22 cellular contexts compared by ENCODE assay signal in genomic region chr10:77857272-77857671, GRCh38.
DNase-seq lines count a peak whose midpoint lies in the region; ATAC-seq and TF ChIP-seq lines count a peak whose summit lies in the region.
"Had no signal": no experiment of that assay in that cellular context is flagged by ENCODE, and none has a peak within 500 bp of the region (broad histone marks: within the 10 kb centered on the region; RNA-seq: fewer than 3 reads in every experiment).

No MANE protein-coding gene starts in this region.

- TF ChIP-seq CTCF in adrenal gland (IDR thresholded peaks at IDR 0.05): no peak
- no peak for TF ChIP-seq CTCF in right lobe of liver (IDR thresholded peaks at IDR 0.05)
- no peak for TF ChIP-seq CTCF in thyroid gland (IDR thresholded peaks at IDR 0.05)

- no peak overlapping the region for H3K4me3 ChIP-seq in adrenal gland
- no peak overlapping the region for H3K4me3 ChIP-seq in right lobe of liver
- no peak overlapping the region for H3K4me3 ChIP-seq in thyroid gland (replicated peaks in 1 of 3)
- H3K4me3 ChIP-seq: GM12878, transverse colon had no signal

- H3K27me3 ChIP-seq in adrenal gland: no peaks in the 10 kb centered on the region
- no peaks in the 10 kb centered on the region for H3K27me3 ChIP-seq in right lobe of liver
- no peaks in the 10 kb centered on the region for H3K27me3 ChIP-seq in thyroid gland
- H3K27me3 ChIP-seq: transverse colon had no signal

- H3K27ac ChIP-seq in adrenal gland (peak overlapping the region; percentile 6 to 82 (median 32)), right lobe of liver (no peak overlapping the region), thyroid gland (peak overlapping the region; percentile 55 to 74 (median 61))
- H3K27ac ChIP-seq: transverse colon had no signal

- H3K4me1 ChIP-seq in adrenal gland (replicated peaks in 1 of 2) (peaks cover 3 to 12% of the 10 kb centered on the region in 2 donors), right lobe of liver (peaks cover 0 to 7% (median 0%) of the 10 kb centered on the region in 4 donors), thyroid gland (peaks cover 31 to 56% of the 10 kb centered on the region in 2 donors)
- H3K4me1 ChIP-seq: transverse colon had no signal

- DNase-seq in left cardiac atrium (no peak), Right ventricle myocardium superior (no peak), adrenal gland (peak; percentile 60 to 91 (median 81)), right lobe of liver (peak in 1 of 3 donors; percentile 62), thyroid gland (peak; percentile 88), SW480 (ENCODE audit: low spot score) (no peak)
- no peak for DNase-seq in activated naive CD4-positive, alpha-beta T cell treated with Interleukin-2 at 50 U/mL for 16 hours
- DNase-seq: activated CD4-positive, alpha-beta T cell treated with anti-CD3 and anti-CD28 coated beads for 36 hours; CD8-positive, alpha-beta T cell; effector CD4-positive, alpha-beta T cell; HCEC 1CT; natural killer cell; NCI-H1105; NCI-H2171 treated with DMSO at 0.1 percent for 48 hours; NK-92 treated with Interleukin-12 subunit alpha and Interleukin-12 subunit beta, amount 100 ng/mL, for 24 hours; SHP77 treated with DMSO at 0.1 percent for 48 hours; stimulated activated CD4-positive, alpha-beta T cell treated with anti-CD3 and anti-CD28 coated beads, Interleukin-4, amount 100 ng/mL, for 1 hour; stimulated activated CD8-positive, alpha-beta memory T cell treated with anti-CD3 and anti-CD28 coated beads, Interleukin-4, amount 100 ng/mL, for 48 hours; T-helper 9 cell; transverse colon had no signal

- peaks cover 0 to 29% of the 10 kb centered on the region in 2 donors for H3K36me3 ChIP-seq in adrenal gland (replicated peaks in 1 of 2)
- H3K36me3 ChIP-seq in right lobe of liver: peaks cover 0 to 5% (median 0%) of the 10 kb centered on the region in 4 donors
- peaks cover 0 to 7% of the 10 kb centered on the region in 2 donors for H3K36me3 ChIP-seq in thyroid gland

- peak in 1 of 2 donors; percentile 38 for TF ChIP-seq POLR2A in adrenal gland (IDR thresholded peaks at IDR 0.05)
- TF ChIP-seq POLR2A in right lobe of liver (IDR thresholded peaks at IDR 0.05): no peak
- peak in 1 of 2 donors; percentile 47 for TF ChIP-seq POLR2A in thyroid gland (IDR thresholded peaks at IDR 0.05)

- peak; percentile 60 to 74 for ATAC-seq in left cardiac atrium
- no peak for ATAC-seq in Right ventricle myocardium superior (ENCODE audit: poor library complexity)
- peak in 3 of 4 donors; percentile 38 to 86 (median 39) for ATAC-seq in right lobe of liver
- no peak for ATAC-seq in HG03196 (IDR thresholded peaks at IDR 0.05; ENCODE audit: unreplicated experiment)
- ATAC-seq: activated CD4-positive, alpha-beta T cell treated with anti-CD3 and anti-CD28 coated beads for 36 hours; CD8-positive, alpha-beta T cell; GM12878; natural killer cell had no signal

- intact Hi-C loops in left cardiac atrium (cut with DNase I) (no loop called here), Right ventricle myocardium superior (cut with DNase I) (no loop called here), adrenal gland (cut with DNase I) (no loop called here), right lobe of liver (cut with DNase I) (no loop called here), thyroid gland (cut with DNase I) (no loop called here)

- WGBS in adrenal gland, 4 donors: 60 to 90% (median 74%) methylated on average over 1 to 11 of the region's 11 CpGs
- 37% methylated on average over 2 of the region's 11 CpGs for WGBS in right lobe of liver (ENCODE audit: insufficient coverage, low coverage, low lambda C conversion rate, missing lambda C conversion rate)
- WGBS in thyroid gland, 2 donors: 24 to 61% methylated on average over 6 to 10 of the region's 11 CpGs

- H3K9me3 ChIP-seq in adrenal gland (replicated peaks in 1 of 3) (no peaks in the 10 kb centered on the region), right lobe of liver (no peaks in the 10 kb centered on the region), thyroid gland (no peaks in the 10 kb centered on the region)
- H3K9me3 ChIP-seq: transverse colon had no signal

Comparison
In these comparisons a context has a peak if more than half of its experiments do, and no peak if none do; other contexts are left out.
1. ATAC-seq: peak in left cardiac atrium (2 of 2) and right lobe of liver (3 of 4); none in Right ventricle myocardium superior (single experiment) and HG03196 (single experiment).
2. DNase-seq: peak in adrenal gland (7 of 7) and thyroid gland (2 of 2); none in left cardiac atrium (single experiment), Right ventricle myocardium superior (single experiment), SW480 (single experiment) and activated naive CD4-positive, alpha-beta T cell treated with Interleukin-2 at 50 U/mL for 16 hours (single experiment).
3. H3K27ac ChIP-seq: peak in adrenal gland (5 of 5) and thyroid gland (3 of 3); none in right lobe of liver (0 of 3).